Comparison of ENCODE assay signal across 14 cellular contexts in genomic region chr10:22539579-22540160, GRCh38.
A peak's percentile ranks its signal among the peaks of the same experiment; 100 is the strongest.
DNase-seq lines count a peak whose midpoint lies in the region; ATAC-seq lines count a peak whose summit lies in the region.
"Had no signal": no experiment of that assay in that cellular context is flagged by ENCODE, and none has a peak within 500 bp of the region (broad histone marks: within the 10 kb centered on the region; RNA-seq: fewer than 3 reads in every experiment).

No MANE protein-coding gene starts in this region.

- peaks cover 70% of the 10 kb centered on the region for H3K36me3 Mint-ChIP-seq in activated CD8-positive, alpha-beta memory T cell treated with anti-CD3 and anti-CD28 coated beads, Interleukin-2, amount 10 ng/mL, durations not matched to agents 7 days and 5 days

- no peaks in the 10 kb centered on the region for H3K9me3 Mint-ChIP-seq in activated CD8-positive, alpha-beta memory T cell treated with anti-CD3 and anti-CD28 coated beads, Interleukin-2, amount 10 ng/mL, durations not matched to agents 7 days and 5 days (ENCODE audit: low read depth)

- ATAC-seq in activated CD8-positive, alpha-beta memory T cell treated with anti-CD3 and anti-CD28 coated beads, Interleukin-2, amount 10 ng/mL, durations not matched to agents 7 days and 5 days: no peak

- no peaks in the 10 kb centered on the region for H3K27me3 Mint-ChIP-seq in activated CD8-positive, alpha-beta memory T cell treated with anti-CD3 and anti-CD28 coated beads, Interleukin-2, amount 10 ng/mL, durations not matched to agents 7 days and 5 days
- H3K27me3 Mint-ChIP-seq: CD4-positive, CD25-positive, alpha-beta regulatory T cell had no signal

- H3K4me1 Mint-ChIP-seq in activated CD8-positive, alpha-beta memory T cell treated with anti-CD3 and anti-CD28 coated beads, Interleukin-2, amount 10 ng/mL, durations not matched to agents 7 days and 5 days: peaks cover 6% of the 10 kb centered on the region

- CTCF ChIA-PET in activated CD8-positive, alpha-beta memory T cell treated with anti-CD3 and anti-CD28 coated beads, Interleukin-2, amount 10 ng/mL, durations not matched to agents 7 days and 5 days (lab: Charles Lee): no interaction called here

- intact Hi-C loops in cardiac septum (cut with DNase I): no loop called here

- DNase-seq in activated CD8-positive, alpha-beta memory T cell treated with anti-CD3 and anti-CD28 coated beads, Interleukin-2, amount 10 ng/mL, durations not matched to agents 7 days and 5 days: no peak
- DNase-seq in activated CD8-positive, alpha-beta memory T cell treated with anti-CD3 and anti-CD28 coated beads for 24 hours: no peak
- peak; percentile 8 for DNase-seq in RPMI7951 (ENCODE audit: low read depth)
- DNase-seq in foreskin melanocyte: peak; percentile 30
- peak; percentile 44 for DNase-seq in retina
- no peak for DNase-seq in cardiac septum (ENCODE audit: low spot score)
- DNase-seq in SW 1271 (lab: John Stamatoyannopoulos, UW): no peak
- no peak for DNase-seq in DMS 273 (lab: John Stamatoyannopoulos, UW; ENCODE audit: unreplicated experiment)
- DNase-seq: CD4-positive, CD25-positive, alpha-beta regulatory T cell; Kasumi-1; NCI-H2081; NCI-H345; NCI-H526 treated with DMSO at 0.1 percent for 48 hours; RPMI8226 had no signal

- H3K4me3 Mint-ChIP-seq in activated CD8-positive, alpha-beta memory T cell treated with anti-CD3 and anti-CD28 coated beads, Interleukin-2, amount 10 ng/mL, durations not matched to agents 7 days and 5 days: no peak overlapping the region
- H3K4me3 Mint-ChIP-seq: CD4-positive, CD25-positive, alpha-beta regulatory T cell had no signal

- peak overlapping the region; percentile 67 for H3K27ac Mint-ChIP-seq in activated CD8-positive, alpha-beta memory T cell treated with anti-CD3 and anti-CD28 coated beads, Interleukin-2, amount 10 ng/mL, durations not matched to agents 7 days and 5 days
- H3K27ac Mint-ChIP-seq: CD4-positive, CD25-positive, alpha-beta regulatory T cell had no signal

Comparison
In these comparisons a context has a peak if more than half of its experiments do, and no peak if none do; other contexts are left out.
1. DNase-seq: peak in RPMI7951 (single experiment), foreskin melanocyte (single experiment) and retina (single experiment); none in activated CD8-positive, alpha-beta memory T cell treated with anti-CD3 and anti-CD28 coated beads, Interleukin-2, amount 10 ng/mL, durations not matched to agents 7 days and 5 days (single experiment), activated CD8-positive, alpha-beta memory T cell treated with anti-CD3 and anti-CD28 coated beads for 24 hours (single experiment), cardiac septum (single experiment), SW 1271 (0 of 2) and DMS 273 (single experiment).